Comparison of ENCODE assay signal across 8 cellular contexts in genomic region chr11:95279921-95280861, GRCh38. TPM values are rescaled to one million over a fixed set of nuclear protein-coding genes. Genes with fewer than 3 reads are reported as not detected.
A peak's percentile ranks its signal among the peaks of the same experiment; 100 is the strongest.
DNase-seq lines count a peak whose midpoint lies in the region; ATAC-seq and TF ChIP-seq lines count a peak whose summit lies in the region.

No MANE protein-coding gene starts in this region.

- no peaks in the 10 kb centered on the region for H3K79me2 ChIP-seq in hepatocyte

- peaks cover 8% of the 10 kb centered on the region for H3K9me3 Mint-ChIP-seq in type B pancreatic cell

- H3K27ac ChIP-seq in hepatocyte, result peak overlapping the region; percentile 94

- no peaks in the 10 kb centered on the region for H3K27me3 ChIP-seq in hepatocyte

- H4K20me1 ChIP-seq in hepatocyte (ENCODE audit: insufficient read depth, poor library complexity, severe bottlenecking), result no peaks in the 10 kb centered on the region

- H3K36me3 ChIP-seq in hepatocyte (replicated peaks; ENCODE audit: insufficient read depth, low read depth), result no peaks in the 10 kb centered on the region

- peak overlapping the region; percentile 20 for H3K27ac Mint-ChIP-seq in type B pancreatic cell

- H3K9me3 ChIP-seq in hepatocyte (ENCODE audit: low read depth), result no peaks in the 10 kb centered on the region

- DNase-seq in SIG-M5 treated with dmso at 0.1 percent for 504 hours (lab: John Stamatoyannopoulos, UW; ENCODE audit: unreplicated experiment), result peak; percentile 81
- DNase-seq in SIG-M5 (lab: John Stamatoyannopoulos, UW), result no peak
- peak; percentile 20 for DNase-seq in RPMI7951 (ENCODE audit: low read depth)
- DNase-seq in hepatocyte (ENCODE audit: low spot score), result peak; percentile 30
- no peak for DNase-seq in type B pancreatic cell (ENCODE audit: extremely low spot score, unreplicated experiment)
- no peak for DNase-seq in NCI-H187 treated with DMSO at 0.1 percent for 48 hours (lab: John Stamatoyannopoulos, UW)
- DNase-seq in GM03348 (ENCODE audit: low spot score), result no peak

- 56% methylated on average over 6 of the region's 6 CpGs for WGBS in hepatocyte (ENCODE audit: low lambda C conversion rate, missing lambda C conversion rate)

- no peak overlapping the region for H2AFZ ChIP-seq in hepatocyte

- no peak overlapping the region for H3K4me3 ChIP-seq in hepatocyte

- peaks cover 27% of the 10 kb centered on the region for H3K4me1 Mint-ChIP-seq in type B pancreatic cell (ENCODE audit: unreplicated experiment)

- H3K36me3 Mint-ChIP-seq in type B pancreatic cell, result no peaks in the 10 kb centered on the region

- ATAC-seq in HG03571 (IDR thresholded peaks at IDR 0.05; ENCODE audit: unreplicated experiment), result no peak

- TF ChIP-seq CTCF in hepatocyte (IDR thresholded peaks at IDR 0.05; ENCODE audit: poor library complexity) (no peak), type B pancreatic cell (conservative IDR thresholded peaks at IDR 0.05) (no peak)

- no peaks in the 10 kb centered on the region for H3K27me3 Mint-ChIP-seq in type B pancreatic cell

- no peaks in the 10 kb centered on the region for H3K9me2 ChIP-seq in hepatocyte (replicated peaks; ENCODE audit: insufficient read depth)

- peaks cover 24% of the 10 kb centered on the region for H3K4me1 ChIP-seq in hepatocyte (ENCODE audit: insufficient read depth)

- no peak overlapping the region for H3K4me3 Mint-ChIP-seq in type B pancreatic cell

- H3K4me2 ChIP-seq in hepatocyte, result no peak overlapping the region

RNA-seq across cellular contexts. Expression of gene SESN3, which starts 49.2 kb away (rescaled TPM):
- total RNA-seq in RPMI7951 (2014; rRNA removed; shearing (Covaris generic)), result 2.8 and 3.4 TPM in 2 replicates
- total RNA-seq in hepatocyte (106 and 107 TPM in 2 replicates), type B pancreatic cell (ENCODE audit: low replicate concordance) (58.2 and 107 TPM in 2 replicates)
- polyA plus RNA-seq in hepatocyte, result 8.1 and 8.9 TPM in 2 replicates

Comparison
In these comparisons a context has a peak if more than half of its experiments do, and no peak if none do; other contexts are left out.
1. DNase-seq: peak in SIG-M5 treated with dmso at 0.1 percent for 504 hours (single experiment), RPMI7951 (single experiment) and hepatocyte (single experiment); none in SIG-M5 (single experiment), type B pancreatic cell (single experiment), NCI-H187 treated with DMSO at 0.1 percent for 48 hours (single experiment) and GM03348 (single experiment).
2. RNA of gene SESN3, which starts 49.2 kb away (total RNA-seq): 106 to 107 TPM in hepatocyte and 58.2 to 107 TPM in type B pancreatic cell; 2.8 to 3.4 TPM in RPMI7951; every median in the first group is over 10 times any median in the second.